ENCODE assay signal across 11 cellular contexts in genomic region chr20:39269493-39270217, GRCh38.
"Had no signal": no experiment of that assay in that cellular context is flagged by ENCODE, and none has a peak within 500 bp of the region (broad histone marks: within the 10 kb centered on the region; RNA-seq: fewer than 3 reads in every experiment).

No MANE protein-coding gene starts in this region.

- FAIRE-seq: pancreas had no signal

- H3K27ac ChIP-seq: cardiac muscle cell, coronary artery, pancreas, psoas muscle, spleen, suprapubic skin, tibial artery, upper lobe of right lung had no signal

- H3K36me3 ChIP-seq: adrenal gland, cardiac muscle cell, pancreas, spleen, suprapubic skin, tibial artery, upper lobe of right lung had no signal

- H3K27me3 ChIP-seq: adrenal gland, cardiac muscle cell, pancreas, spleen, suprapubic skin, tibial artery, upper lobe of right lung had no signal

- H3K4me3 ChIP-seq: adrenal gland, cardiac muscle cell, coronary artery, pancreas, psoas muscle, spleen, suprapubic skin, tibial artery, upper lobe of right lung had no signal

- H3K9me3 ChIP-seq: adrenal gland, pancreas, psoas muscle, spleen, suprapubic skin, tibial artery, upper lobe of right lung had no signal

- DNase-seq: activated CD4-positive, CD25-positive, alpha-beta regulatory T cell; stimulated activated naive CD4-positive, alpha-beta T cell had no signal

- H3K4me1 ChIP-seq: pancreas, psoas muscle, tibial artery had no signal
